Comparison of ENCODE assay signal across 9 cellular contexts in genomic region chr6:37516920-37517405, GRCh38. TPM values are rescaled to one million over a fixed set of nuclear protein-coding genes. Genes with fewer than 3 reads are reported as not detected.
DNase-seq lines count a peak whose midpoint lies in the region; ATAC-seq and TF ChIP-seq lines count a peak whose summit lies in the region.
"Had no signal": no experiment of that assay in that cellular context is flagged by ENCODE, and none has a peak within 500 bp of the region (broad histone marks: within the 10 kb centered on the region; RNA-seq: fewer than 3 reads in every experiment).

No MANE protein-coding gene starts in this region.

- H3K36me3 ChIP-seq in GM06990 (ENCODE audit: control insufficient read depth, insufficient read depth, low read length) (no peaks in the 10 kb centered on the region), Loucy (ENCODE audit: insufficient read depth, low read length) (no peaks in the 10 kb centered on the region), neural progenitor cell (no peaks in the 10 kb centered on the region)
- H3K36me3 ChIP-seq: SJCRH30 had no signal

- H3K4me2 ChIP-seq in Loucy (ENCODE audit: low read depth, low read length, poor library complexity, severe bottlenecking) (peak overlapping the region; percentile 76), neural progenitor cell (peak overlapping the region; percentile 54)

- H3K4me1 Mint-ChIP-seq in activated naive CD4-positive, alpha-beta T cell treated with anti-CD3 and anti-CD28 coated beads, Interleukin-2, amount 10 ng/mL, durations not matched to agents 7 days and 5 days: peaks cover 73% of the 10 kb centered on the region
- peaks cover 56% of the 10 kb centered on the region for H3K4me1 Mint-ChIP-seq in neural progenitor cell

- H3K4me1 ChIP-seq in Loucy (ENCODE audit: insufficient read depth, low read length, poor library complexity, severe bottlenecking): peaks cover 69% of the 10 kb centered on the region
- peaks cover 52% of the 10 kb centered on the region for H3K4me1 ChIP-seq in neural progenitor cell

- peak overlapping the region; percentile 98 for H3K27ac Mint-ChIP-seq in activated naive CD4-positive, alpha-beta T cell treated with anti-CD3 and anti-CD28 coated beads, Interleukin-2, amount 10 ng/mL, durations not matched to agents 7 days and 5 days
- H3K27ac Mint-ChIP-seq in neural progenitor cell: no peak overlapping the region

- no peaks in the 10 kb centered on the region for H3K9me2 ChIP-seq in Loucy (replicated peaks; ENCODE audit: low read depth, low read length)

- H3F3A ChIP-seq in Loucy (ENCODE audit: low read depth) (peaks cover 11% of the 10 kb centered on the region; the same call in 1 of the 2 replicates), neural progenitor cell (ENCODE audit: low read depth) (peaks cover 41% of the 10 kb centered on the region)

- no peaks in the 10 kb centered on the region for H3K9me3 Mint-ChIP-seq in activated naive CD4-positive, alpha-beta T cell treated with anti-CD3 and anti-CD28 coated beads, Interleukin-2, amount 10 ng/mL, durations not matched to agents 7 days and 5 days
- peaks cover 6% of the 10 kb centered on the region for H3K9me3 Mint-ChIP-seq in neural progenitor cell

- TF ChIP-seq CTCF in GM06990 (IDR thresholded peaks at IDR 0.05; ENCODE audit: insufficient read depth, low read length, poor library complexity, severe bottlenecking): no peak
- no peak for TF ChIP-seq CTCF in Loucy (conservative IDR thresholded peaks at IDR 0.05; ENCODE audit: low read length)
- TF ChIP-seq CTCF in neural progenitor cell (IDR thresholded peaks at IDR 0.05): no peak
- no peak for TF ChIP-seq CTCF in GM10266 (IDR thresholded peaks at IDR 0.05; ENCODE audit: control insufficient read depth, insufficient read depth, low read depth, missing control alignments)

- H3K27me3 ChIP-seq in GM06990 (replicated peaks; ENCODE audit: control insufficient read depth, insufficient read depth, low read length): no peaks in the 10 kb centered on the region
- no peaks in the 10 kb centered on the region for H3K27me3 ChIP-seq in Loucy (ENCODE audit: insufficient read depth, low read length, poor library complexity, severe bottlenecking)
- peaks cover 28% of the 10 kb centered on the region for H3K27me3 ChIP-seq in neural progenitor cell

- H3K4me3 ChIP-seq in GM06990 (replicated peaks; ENCODE audit: low read depth, low read length) (peak overlapping the region; percentile 44), Loucy (ENCODE audit: low read length, poor library complexity, severe bottlenecking) (peak overlapping the region; percentile 72), neural progenitor cell (no peak overlapping the region)

- H2AFZ ChIP-seq in Loucy (ENCODE audit: low read length) (peak overlapping the region; percentile 26; the same call in 1 of the 2 replicates), neural progenitor cell (replicated peaks) (no peak overlapping the region)

- H3K9me3 ChIP-seq in Loucy (ENCODE audit: insufficient read depth, low read depth, low read length) (no peaks in the 10 kb centered on the region), neural progenitor cell (ENCODE audit: low read depth) (no peaks in the 10 kb centered on the region)
- H3K9me3 ChIP-seq: SJCRH30 had no signal

- H3K4me3 Mint-ChIP-seq in activated naive CD4-positive, alpha-beta T cell treated with anti-CD3 and anti-CD28 coated beads, Interleukin-2, amount 10 ng/mL, durations not matched to agents 7 days and 5 days: peak overlapping the region; percentile 82
- no peak overlapping the region for H3K4me3 Mint-ChIP-seq in neural progenitor cell

- no peak for DNase-seq in GM06990 (ENCODE audit: extremely low read depth, insufficient read length)
- peak; percentile 36 for DNase-seq in activated naive CD4-positive, alpha-beta T cell treated with anti-CD3 and anti-CD28 coated beads, Interleukin-2, amount 10 ng/mL, durations not matched to agents 7 days and 5 days
- no peak for DNase-seq in neural progenitor cell (ENCODE audit: low spot score)
- no peak for DNase-seq in COLO829 (ENCODE audit: low spot score)
- DNase-seq in NCI-H2029 (lab: John Stamatoyannopoulos, UW): no peak
- DNase-seq in GM10266 (ENCODE audit: extremely low spot score): no peak

- H3K36me3 Mint-ChIP-seq in activated naive CD4-positive, alpha-beta T cell treated with anti-CD3 and anti-CD28 coated beads, Interleukin-2, amount 10 ng/mL, durations not matched to agents 7 days and 5 days: no peaks in the 10 kb centered on the region
- no peaks in the 10 kb centered on the region for H3K36me3 Mint-ChIP-seq in neural progenitor cell

- H3K79me2 ChIP-seq in Loucy (ENCODE audit: insufficient read depth, low read length) (peaks cover 6% of the 10 kb centered on the region; the same call in 1 of the 2 replicates), neural progenitor cell (ENCODE audit: low read depth) (no peaks in the 10 kb centered on the region)

- H3K27ac ChIP-seq in neural progenitor cell: no peak overlapping the region
- H3K27ac ChIP-seq: SJCRH30 had no signal

- CTCF ChIA-PET in activated naive CD4-positive, alpha-beta T cell treated with anti-CD3 and anti-CD28 coated beads, Interleukin-2, amount 10 ng/mL, durations not matched to agents 7 days and 5 days (lab: Charles Lee): interaction anchor here (0.7 to 3.9 kb wide), 12 partner anchors 9 to 181 kb away, joined by 3 to 34 read pairs (median 4); partner anchors contain the start of gene MDGA1

- H4K20me1 ChIP-seq in Loucy (ENCODE audit: insufficient read depth, low read length, poor library complexity, severe bottlenecking) (no peaks in the 10 kb centered on the region), neural progenitor cell (ENCODE audit: low read depth) (no peaks in the 10 kb centered on the region)

- peak overlapping the region; percentile 86 for H3K9ac ChIP-seq in Loucy (ENCODE audit: low read depth, low read length, poor library complexity, severe bottlenecking)
- no peak overlapping the region for H3K9ac ChIP-seq in neural progenitor cell

- H3K27me3 Mint-ChIP-seq in activated naive CD4-positive, alpha-beta T cell treated with anti-CD3 and anti-CD28 coated beads, Interleukin-2, amount 10 ng/mL, durations not matched to agents 7 days and 5 days: peaks cover 8% of the 10 kb centered on the region
- peaks cover 18% of the 10 kb centered on the region for H3K27me3 Mint-ChIP-seq in neural progenitor cell (ENCODE audit: insufficient read depth, low read depth)

- no peak for ATAC-seq in HG02798 (IDR thresholded peaks at IDR 0.05; ENCODE audit: poor library complexity, unreplicated experiment)

RNA-seq across cellular contexts. Expression of gene CCDC167, which starts 17.3 kb away (rescaled TPM):
- total RNA-seq in neural progenitor cell (ENCODE audit: low replicate concordance): 30.4 and 56.5 TPM in 2 replicates
